Comparison of ENCODE assay signal across 8 cellular contexts in genomic region chr9:128007566-128008138, GRCh38. TPM values are rescaled to one million over a fixed set of nuclear protein-coding genes. Genes with fewer than 3 reads are reported as not detected.
DNase-seq lines count a peak whose midpoint lies in the region; ATAC-seq, FAIRE-seq and TF ChIP-seq lines count a peak whose summit lies in the region.

No MANE protein-coding gene starts in this region.

- FAIRE-seq in bronchial epithelial cell (lab: Jason Lieb, UNC) = no peak

- H3K9ac ChIP-seq in Loucy (ENCODE audit: low read depth, low read length, poor library complexity, severe bottlenecking) = no peak overlapping the region

- POLR2A ChIA-PET in A673 (lab: Charles Lee; ENCODE audit: low non-redundant PET) = no interaction called here

- H3K27me3 ChIP-seq in A673 (replicated peaks; ENCODE audit: insufficient read depth, low read depth, low read length, poor library complexity) (no peaks in the 10 kb centered on the region), Loucy (ENCODE audit: insufficient read depth, low read length, poor library complexity, severe bottlenecking) (no peaks in the 10 kb centered on the region), bronchial epithelial cell (ENCODE audit: control insufficient read depth, insufficient read depth, low read length) (no peaks in the 10 kb centered on the region)

- no TSS peak for BruUV-seq in A673 (replicated peaks; lab: Mats Ljungman, UMichigan)

- peak; percentile 23 for DNase-seq in A673 (ENCODE audit: low spot score)
- peak; percentile 35 for DNase-seq in bronchial epithelial cell (ENCODE audit: low read depth)
- peak; percentile 86 for DNase-seq in medulla oblongata (ENCODE audit: extremely low spot score)
- peak; percentile 70 for DNase-seq in stimulated activated CD8-positive, alpha-beta memory T cell treated with anti-CD3 and anti-CD28 coated beads, Interleukin-4, amount 100 ng/mL, for 24 hours (ENCODE audit: low read depth)

- peak; percentile 35 for TF ChIP-seq POLR2A in GM18951 (IDR thresholded peaks at IDR 0.05; ENCODE audit: extremely low read depth, insufficient read depth, insufficient read length)

- no peaks in the 10 kb centered on the region for H3F3A ChIP-seq in Loucy (ENCODE audit: low read depth)

- H3K4me1 ChIP-seq in A673 (ENCODE audit: insufficient read depth, low read length, poor library complexity, severe bottlenecking) = no peaks in the 10 kb centered on the region
- peaks cover 10% of the 10 kb centered on the region for H3K4me1 ChIP-seq in Loucy (ENCODE audit: insufficient read depth, low read length, poor library complexity, severe bottlenecking)

- ATAC-seq in GM18870 (IDR thresholded peaks at IDR 0.05; ENCODE audit: unreplicated experiment) = no peak

- H2AFZ ChIP-seq in Loucy (ENCODE audit: low read length) = peak overlapping the region; percentile 42; the same call in 1 of the 2 replicates

- H3K9me3 ChIP-seq in A673 (ENCODE audit: low read depth, low read length, poor library complexity, severe bottlenecking) = no peaks in the 10 kb centered on the region
- no peaks in the 10 kb centered on the region for H3K9me3 ChIP-seq in Loucy (ENCODE audit: insufficient read depth, low read depth, low read length)

- no peak overlapping the region for H3K4me3 ChIP-seq in A673 (ENCODE audit: low read depth, low read length, poor library complexity, severe bottlenecking)
- H3K4me3 ChIP-seq in Loucy (ENCODE audit: low read length, poor library complexity, severe bottlenecking) = no peak overlapping the region
- H3K4me3 ChIP-seq in bronchial epithelial cell (ENCODE audit: low read depth, low read length) = no peak overlapping the region

- no peak for TF ChIP-seq CTCF in A673 (conservative IDR thresholded peaks at IDR 0.05; ENCODE audit: low read depth, low read length)
- TF ChIP-seq CTCF in Loucy (conservative IDR thresholded peaks at IDR 0.05; ENCODE audit: low read length) = no peak
- no peak for TF ChIP-seq CTCF in VCaP (conservative IDR thresholded peaks at IDR 0.05)
- no peak for TF ChIP-seq CTCF in bronchial epithelial cell (IDR thresholded peaks at IDR 0.05; ENCODE audit: insufficient read depth, low read length, severe bottlenecking)

- in situ Hi-C loops in GM18951 (cut with MboI; ENCODE audit: low sequenced_read_pairs, unreplicated experiment) = no loop called here

- H3K4me2 ChIP-seq in Loucy (ENCODE audit: low read depth, low read length, poor library complexity, severe bottlenecking) = peak overlapping the region; percentile 27

- no peaks in the 10 kb centered on the region for H3K79me2 ChIP-seq in Loucy (ENCODE audit: insufficient read depth, low read length)

- H3K9me2 ChIP-seq in Loucy (replicated peaks; ENCODE audit: low read depth, low read length) = no peaks in the 10 kb centered on the region

- H3K27ac ChIP-seq in A673 (ENCODE audit: low read depth, low read length, poor library complexity, severe bottlenecking) (no peak overlapping the region), VCaP (peak overlapping the region; percentile 87)

- CTCF ChIA-PET in A673 (lab: Charles Lee) = no interaction called here

- H3K36me3 ChIP-seq in A673 (ENCODE audit: insufficient read depth, low read length, poor library complexity, severe bottlenecking) = no peaks in the 10 kb centered on the region
- H3K36me3 ChIP-seq in Loucy (ENCODE audit: insufficient read depth, low read length) = no peaks in the 10 kb centered on the region
- H3K36me3 ChIP-seq in bronchial epithelial cell (ENCODE audit: control insufficient read depth, insufficient read depth, low read length) = no peaks in the 10 kb centered on the region

- intact Hi-C loops in A673 (cut with micrococcal nuclease; ENCODE audit: unreplicated experiment) = no loop called here

- no peaks in the 10 kb centered on the region for H4K20me1 ChIP-seq in Loucy (ENCODE audit: insufficient read depth, low read length, poor library complexity, severe bottlenecking)

RNA-seq across cellular contexts. Expression of gene EEIG1, which starts 26.9 kb away (rescaled TPM):
- 30.0 and 34.1 TPM in 2 replicates for total RNA-seq in A673 (2021)
- total RNA-seq in bronchial epithelial cell = 7.4 and 41.3 TPM in 2 replicates

RNA-seq across cellular contexts. Expression of gene NAIF1, which starts 59.5 kb away (rescaled TPM):
- total RNA-seq in A673 (2021) (9.3 and 10.8 TPM in 2 replicates), bronchial epithelial cell (10.3 and 12.4 TPM in 2 replicates)

Comparison
In these comparisons a context has a peak if more than half of its experiments do, and no peak if none do; other contexts are left out.
1. DNase-seq: peak in every context shown above with its lines; median percentile 86 in medulla oblongata; 70 in stimulated activated CD8-positive, alpha-beta memory T cell treated with anti-CD3 and anti-CD28 coated beads, Interleukin-4, amount 100 ng/mL, for 24 hours; 35 in bronchial epithelial cell; 23 in A673.